ENCODE assay signal across 8 cellular contexts in genomic region chr10:24463683-24464426, GRCh38.
DNase-seq lines count a peak whose midpoint lies in the region; ATAC-seq and TF ChIP-seq lines count a peak whose summit lies in the region.

No MANE protein-coding gene starts in this region.

- H3K4me1 ChIP-seq in tibial artery: peaks cover 0 to 9% (median 5%) of the 10 kb centered on the region in 4 donors

- no peaks in the 10 kb centered on the region for H3K27me3 ChIP-seq in tibial artery

- ATAC-seq in GM18498 (IDR thresholded peaks at IDR 0.05; ENCODE audit: unreplicated experiment) (peak; percentile 67), omental fat pad (ENCODE audit: low FRiP score) (peak; percentile 84)
- peak; percentile 19 for ATAC-seq in central memory CD8-positive, alpha-beta T cell (replicated peaks; ENCODE audit: extremely low read depth, poor library complexity, severe bottlenecking)

- H3K36me3 Mint-ChIP-seq in central memory CD8-positive, alpha-beta T cell (ENCODE audit: insufficient read depth): no peaks in the 10 kb centered on the region

- peak overlapping the region; percentile 62 for H3K4me3 Mint-ChIP-seq in central memory CD8-positive, alpha-beta T cell

- DNase-seq in H4 (ENCODE audit: low spot score): peak; percentile 86
- peak; percentile 21 for DNase-seq in NCI-H774 (lab: John Stamatoyannopoulos, UW)
- no peak for DNase-seq in central memory CD8-positive, alpha-beta T cell (ENCODE audit: low spot score in 2 of 2)
- no peak for DNase-seq in omental fat pad (ENCODE audit: low spot score)
- DNase-seq in NCI-H1436 (lab: John Stamatoyannopoulos, UW): no peak
- DNase-seq in effector CD4-positive, alpha-beta T cell: no peak
- DNase-seq in tibial artery: no peak

- intact Hi-C loops in tibial artery (cut with DNase I; ENCODE audit: low total_unique reads): no loop called here

- H3K27me3 Mint-ChIP-seq in central memory CD8-positive, alpha-beta T cell: peaks cover 9% of the 10 kb centered on the region

- peaks cover 16% of the 10 kb centered on the region for H3K4me1 Mint-ChIP-seq in central memory CD8-positive, alpha-beta T cell

- no peaks in the 10 kb centered on the region for H3K36me3 ChIP-seq in tibial artery

- no peaks in the 10 kb centered on the region for H3K9me3 ChIP-seq in tibial artery

- H3K27ac Mint-ChIP-seq in central memory CD8-positive, alpha-beta T cell (ENCODE audit: low read depth): peak overlapping the region; percentile 6

- H3K4me3 ChIP-seq in tibial artery: no peak overlapping the region

- no peaks in the 10 kb centered on the region for H3K9me3 Mint-ChIP-seq in central memory CD8-positive, alpha-beta T cell

- TF ChIP-seq CTCF in omental fat pad (IDR thresholded peaks at IDR 0.05): no peak
- TF ChIP-seq CTCF in tibial artery (IDR thresholded peaks at IDR 0.05): no peak

- H3K27ac ChIP-seq in tibial artery: no peak overlapping the region

Comparison
In these comparisons a context has a peak if more than half of its experiments do, and no peak if none do; other contexts are left out.
1. ATAC-seq: peak in every context shown above with its lines; median percentile 84 in omental fat pad; 67 in GM18498; 19 in central memory CD8-positive, alpha-beta T cell.
2. DNase-seq: peak in H4 (single experiment) and NCI-H774 (single experiment); none in central memory CD8-positive, alpha-beta T cell (0 of 2), omental fat pad (single experiment), NCI-H1436 (single experiment), effector CD4-positive, alpha-beta T cell (single experiment) and tibial artery (0 of 2).